17 cellular contexts compared by ENCODE assay signal in genomic region chr18:26637983-26638382, GRCh38.
DNase-seq lines count a peak whose midpoint lies in the region; ATAC-seq and TF ChIP-seq lines count a peak whose summit lies in the region.
"Had no signal": no experiment of that assay in that cellular context is flagged by ENCODE, and none has a peak within 500 bp of the region (broad histone marks: within the 10 kb centered on the region; RNA-seq: fewer than 3 reads in every experiment).

No MANE protein-coding gene starts in this region.

- peaks cover 4% of the 10 kb centered on the region for H3K27me3 Mint-ChIP-seq in activated CD4-positive, alpha-beta T cell treated with anti-CD3 and anti-CD28 coated beads for 36 hours
- H3K27me3 Mint-ChIP-seq: CD4-positive, alpha-beta T cell had no signal

- TF ChIP-seq CTCF in esophagus muscularis mucosa (IDR thresholded peaks at IDR 0.05) = no peak

- no peak overlapping the region for H3K4me3 ChIP-seq in esophagus muscularis mucosa
- H3K4me3 ChIP-seq: A549; BLaER1 treated with 17β-estradiol and CSF1 and Interleukin-3, amounts not matched to agents 10 nM and 100 nM had no signal

- 94% methylated on average over 2 of the region's 2 CpGs for WGBS in esophagus muscularis mucosa

- TF ChIP-seq POLR2A in esophagus muscularis mucosa (IDR thresholded peaks at IDR 0.05; ENCODE audit: low read depth) = no peak

- peak overlapping the region; percentile 81 for H3K27ac ChIP-seq in caudate nucleus (ENCODE audit: low read depth, low read length)
- H3K27ac ChIP-seq in esophagus muscularis mucosa (replicated peaks in 1 of 4) = no peak overlapping the region
- peak overlapping the region; percentile 6 for H3K27ac ChIP-seq in temporal lobe (ENCODE audit: low read depth, low read length)
- H3K27ac ChIP-seq: 22Rv1; A549; BLaER1 treated with 17β-estradiol and CSF1 and Interleukin-3, amounts not matched to agents 10 nM and 100 nM; C4-2B had no signal

- H3K4me1 Mint-ChIP-seq in activated CD4-positive, alpha-beta T cell treated with anti-CD3 and anti-CD28 coated beads for 36 hours = no peaks in the 10 kb centered on the region

- no peak overlapping the region for H3K27ac Mint-ChIP-seq in activated CD4-positive, alpha-beta T cell treated with anti-CD3 and anti-CD28 coated beads for 36 hours
- H3K27ac Mint-ChIP-seq: B cell; CD4-positive, alpha-beta T cell; CD8-positive, alpha-beta T cell had no signal

- peak in 6 of 61 donors; percentile 11 to 73 (median 41) for DNase-seq in caudate nucleus (lab: John Stamatoyannopoulos, UW)
- DNase-seq in esophagus muscularis mucosa (ENCODE audit: extremely low spot score) = peak; percentile 8
- no peak for DNase-seq in activated CD4-positive, alpha-beta T cell treated with anti-CD3 and anti-CD28 coated beads for 36 hours
- DNase-seq: AML-193; Caco-2; Calu3; CD4-positive, alpha-beta T cell; CD8-positive, alpha-beta T cell; DMS79 treated with DMSO at 0.1 percent for 48 hours; GF-D8 had no signal

- no peaks in the 10 kb centered on the region for H3K36me3 ChIP-seq in esophagus muscularis mucosa
- H3K36me3 ChIP-seq: BLaER1 treated with 17β-estradiol and CSF1 and Interleukin-3, amounts not matched to agents 10 nM and 100 nM had no signal

- no peak for ATAC-seq in activated CD4-positive, alpha-beta T cell treated with anti-CD3 and anti-CD28 coated beads for 36 hours
- ATAC-seq in HG02642 (IDR thresholded peaks at IDR 0.05; ENCODE audit: poor library complexity, unreplicated experiment) = no peak
- ATAC-seq: A549; CD8-positive, alpha-beta T cell had no signal

- H3K9me3 ChIP-seq in esophagus muscularis mucosa = no peaks in the 10 kb centered on the region
- H3K9me3 ChIP-seq: A549; BLaER1 treated with 17β-estradiol and CSF1 and Interleukin-3, amounts not matched to agents 10 nM and 100 nM; Caco-2 had no signal

- no peaks in the 10 kb centered on the region for H3K36me3 Mint-ChIP-seq in activated CD4-positive, alpha-beta T cell treated with anti-CD3 and anti-CD28 coated beads for 36 hours (ENCODE audit: low read depth)
- H3K36me3 Mint-ChIP-seq: CD8-positive, alpha-beta T cell had no signal

- POLR2A ChIA-PET in activated CD4-positive, alpha-beta T cell treated with anti-CD3 and anti-CD28 coated beads for 36 hours (lab: Charles Lee) = no interaction called here

- intact Hi-C loops in esophagus muscularis mucosa (cut with DNase I) = no loop called here
- intact Hi-C loops in activated CD4-positive, alpha-beta T cell treated with anti-CD3 and anti-CD28 coated beads for 36 hours (cut with DNase I, micrococcal nuclease) = no loop called here

- no peaks in the 10 kb centered on the region for H3K9me3 Mint-ChIP-seq in activated CD4-positive, alpha-beta T cell treated with anti-CD3 and anti-CD28 coated beads for 36 hours (ENCODE audit: low read depth)
- H3K9me3 Mint-ChIP-seq: CD4-positive, alpha-beta T cell; CD8-positive, alpha-beta T cell had no signal

- no peaks in the 10 kb centered on the region for H3K27me3 ChIP-seq in esophagus muscularis mucosa
- H3K27me3 ChIP-seq: BLaER1 treated with 17β-estradiol and CSF1 and Interleukin-3, amounts not matched to agents 10 nM and 100 nM had no signal

- H3K4me3 Mint-ChIP-seq in activated CD4-positive, alpha-beta T cell treated with anti-CD3 and anti-CD28 coated beads for 36 hours = no peak overlapping the region
- H3K4me3 Mint-ChIP-seq: B cell; CD4-positive, alpha-beta T cell; CD8-positive, alpha-beta T cell had no signal

- CTCF ChIA-PET in activated CD4-positive, alpha-beta T cell treated with anti-CD3 and anti-CD28 coated beads for 36 hours (lab: Charles Lee) = no interaction called here

- no peaks in the 10 kb centered on the region for H3K4me1 ChIP-seq in esophagus muscularis mucosa
- H3K4me1 ChIP-seq: A549, Caco-2 had no signal

- no peak for TF ChIP-seq EP300 in esophagus muscularis mucosa (IDR thresholded peaks at IDR 0.05)

Comparison
In these comparisons a context has a peak if more than half of its experiments do, and no peak if none do; other contexts are left out.
1. H3K27ac ChIP-seq: peak in caudate nucleus (single experiment) and temporal lobe (single experiment); none in esophagus muscularis mucosa (0 of 4).